ENCODE assay signal across 13 cellular contexts in genomic region chr15:78977591-78978347, GRCh38. TPM values are rescaled to one million over a fixed set of nuclear protein-coding genes. Genes with fewer than 3 reads are reported as not detected.
A peak's percentile ranks its signal among the peaks of the same experiment; 100 is the strongest.
DNase-seq lines count a peak whose midpoint lies in the region; ATAC-seq lines count a peak whose summit lies in the region.
"Had no signal": no experiment of that assay in that cellular context is flagged by ENCODE, and none has a peak within 500 bp of the region (broad histone marks: within the 10 kb centered on the region; RNA-seq: fewer than 3 reads in every experiment).

No MANE protein-coding gene starts in this region.

- no peaks in the 10 kb centered on the region for H3K36me3 ChIP-seq in BLaER1
- H3K36me3 ChIP-seq in naive thymus-derived CD4-positive, alpha-beta T cell (ENCODE audit: control insufficient read depth in 2 of 3, insufficient read depth in 3 of 3, low read length in 3 of 3): no peaks in the 10 kb centered on the region
- H3K36me3 ChIP-seq: heart right ventricle had no signal

- DNase-seq in DMS 273 treated with DMSO at 0.1 percent for 48 hours (lab: John Stamatoyannopoulos, UW) (no peak), head of caudate nucleus (no peak), ACHN (no peak)
- DNase-seq in naive thymus-derived CD4-positive, alpha-beta T cell: no peak
- DNase-seq: activated naive CD4-positive, alpha-beta T cell; heart right ventricle; NCI-H1436 treated with DMSO at 0.1 percent for 48 hours; PC-3 had no signal

- no peak overlapping the region for H3K4me3 Mint-ChIP-seq in naive thymus-derived CD4-positive, alpha-beta T cell

- H3K27ac Mint-ChIP-seq in naive thymus-derived CD4-positive, alpha-beta T cell: no peak overlapping the region

- H3K27me3 ChIP-seq in BLaER1: no peaks in the 10 kb centered on the region
- no peaks in the 10 kb centered on the region for H3K27me3 ChIP-seq in naive thymus-derived CD4-positive, alpha-beta T cell (ENCODE audit: control insufficient read depth in 2 of 2, insufficient read depth in 2 of 2, low read length in 2 of 2)
- H3K27me3 ChIP-seq: heart right ventricle had no signal

- no peak overlapping the region for H3K27ac ChIP-seq in BLaER1
- H3K27ac ChIP-seq in naive thymus-derived CD4-positive, alpha-beta T cell (ENCODE audit: low read depth, low read length): no peak overlapping the region
- H3K27ac ChIP-seq: A549 had no signal

- H3K4me3 ChIP-seq in BLaER1: no peak overlapping the region
- H3K4me3 ChIP-seq in naive thymus-derived CD4-positive, alpha-beta T cell (ENCODE audit: low read length): no peak overlapping the region
- H3K4me3 ChIP-seq: A549, heart right ventricle had no signal

- in situ Hi-C loops in ACHN (cut with HindIII; ENCODE audit: low pct_ligation_motif_present, low pct_unique_long_range_greater_than_20kb, low sequenced_read_pairs): no loop called here

- intact Hi-C loops in naive thymus-derived CD4-positive, alpha-beta T cell (cut with micrococcal nuclease): loop anchor here in 1 of 2 donors (5.0 kb wide), 1 partner anchor 35 kb away; no protein-coding TSS in a partner anchor
- intact Hi-C loops in head of caudate nucleus (cut with DNase I): no loop called here

- H4K20me1 ChIP-seq in BLaER1: no peaks in the 10 kb centered on the region

- CTCF ChIA-PET in naive thymus-derived CD4-positive, alpha-beta T cell (lab: Charles Lee): interaction anchor here (0.7 kb wide), 1 partner anchor 17 kb away, joined by 3 read pairs; no protein-coding TSS in a partner anchor

- H3K36me3 Mint-ChIP-seq in naive thymus-derived CD4-positive, alpha-beta T cell: no peaks in the 10 kb centered on the region

- POLR2A ChIA-PET in naive thymus-derived CD4-positive, alpha-beta T cell (lab: Charles Lee): no interaction called here

- H3K4me2 ChIP-seq in BLaER1: peak overlapping the region; percentile 89
- H3K4me2 ChIP-seq: A549 had no signal

- H3K4me1 ChIP-seq in BLaER1: peaks cover 64% of the 10 kb centered on the region
- no peaks in the 10 kb centered on the region for H3K4me1 ChIP-seq in naive thymus-derived CD4-positive, alpha-beta T cell (ENCODE audit: control insufficient read depth in 2 of 2, insufficient read depth in 2 of 2, low read length in 2 of 2)

- peaks cover 0 to 2% (median 0%) of the 10 kb centered on the region in 11 donors for H3K9me3 Mint-ChIP-seq in naive thymus-derived CD4-positive, alpha-beta T cell

- ATAC-seq in GM19351 (IDR thresholded peaks at IDR 0.05; ENCODE audit: unreplicated experiment): peak; percentile 53
- ATAC-seq in HG02798 (IDR thresholded peaks at IDR 0.05; ENCODE audit: poor library complexity, unreplicated experiment): peak; percentile 25
- ATAC-seq in HG03558 (IDR thresholded peaks at IDR 0.05; ENCODE audit: extremely low read depth, unreplicated experiment): peak; percentile 15
- no peak for ATAC-seq in naive thymus-derived CD4-positive, alpha-beta T cell
- ATAC-seq: A549, PC-3 had no signal

- H3K27me3 Mint-ChIP-seq in naive thymus-derived CD4-positive, alpha-beta T cell: peaks cover 0 to 13% (median 0%) of the 10 kb centered on the region in 5 donors

- H3K9me3 ChIP-seq in BLaER1: no peaks in the 10 kb centered on the region
- H3K9me3 ChIP-seq in naive thymus-derived CD4-positive, alpha-beta T cell (ENCODE audit: control insufficient read depth in 2 of 3, low read length in 3 of 3): no peaks in the 10 kb centered on the region
- H3K9me3 ChIP-seq: A549, heart right ventricle had no signal

- no peak overlapping the region for H3K9ac ChIP-seq in BLaER1

- peaks cover 0 to 12% (median 0%) of the 10 kb centered on the region in 7 donors for H3K4me1 Mint-ChIP-seq in naive thymus-derived CD4-positive, alpha-beta T cell

RNA-seq across cellular contexts. Expression of gene CTSH, which starts 32.9 kb away (rescaled TPM):
- 10 to 100 TPM in 3 of 5 experiments, 1 to 10 TPM in 2; 8.4 to 98.4 (median 10.4) TPM for total RNA-seq in naive thymus-derived CD4-positive, alpha-beta T cell
- polyA plus RNA-seq in naive thymus-derived CD4-positive, alpha-beta T cell: 10 to 100 TPM; 11.4 to 12.2 TPM
